2 cellular contexts compared by ENCODE assay signal in genomic region chr2:224085811-224086210, GRCh38.
TF ChIP-seq lines count a peak whose summit lies in the region.

No MANE protein-coding gene starts in this region.

TF ChIP-seq in IMR-90, 13 proteins besides CTCF, POLR2A, EP300 and RAD21:
- no peak for TF ChIP-seq SMC3 (IDR thresholded peaks at IDR 0.05; ENCODE audit: low read depth, low read length)
- TF ChIP-seq BHLHE40 (IDR thresholded peaks at IDR 0.05; ENCODE audit: low read depth, low read length), result no peak
- TF ChIP-seq RFX5 (IDR thresholded peaks at IDR 0.05; ENCODE audit: low read depth, low read length), result no peak
- no peak for TF ChIP-seq MXI1 (IDR thresholded peaks at IDR 0.05; ENCODE audit: borderline replicate concordance, low read depth, low read length)
- TF ChIP-seq MAZ (IDR thresholded peaks at IDR 0.05; ENCODE audit: borderline replicate concordance, low read depth, low read length), result no peak

TF ChIP-seq in GM23338, 12 proteins besides CTCF, POLR2A, EP300 and RAD21:
- TF ChIP-seq ZNF331 (CRISPR knock-in tag; IDR thresholded peaks at IDR 0.05; ENCODE audit: low read depth), result no peak
- no peak for TF ChIP-seq EZH2 (IDR thresholded peaks at IDR 0.05; ENCODE audit: low read depth, unreplicated experiment)
- no peak for TF ChIP-seq JUNB (IDR thresholded peaks at IDR 0.05; ENCODE audit: unreplicated experiment)
- TF ChIP-seq ZNF114 (CRISPR knock-in tag; IDR thresholded peaks at IDR 0.05), result no peak
- TF ChIP-seq NANOG (IDR thresholded peaks at IDR 0.05; ENCODE audit: borderline replicate concordance), result no peak
- TF ChIP-seq ETS1 (IDR thresholded peaks at IDR 0.05), result no peak
- no peak for TF ChIP-seq STAT1 (IDR thresholded peaks at IDR 0.05; ENCODE audit: unreplicated experiment)
